ENCODE assay signal across 20 cellular contexts in genomic region chr17:3033248-3033640, GRCh38. TPM values are rescaled to one million over a fixed set of nuclear protein-coding genes. Genes with fewer than 3 reads are reported as not detected.
DNase-seq lines count a peak whose midpoint lies in the region; ATAC-seq and TF ChIP-seq lines count a peak whose summit lies in the region.
"Had no signal": no experiment of that assay in that cellular context is flagged by ENCODE, and none has a peak within 500 bp of the region (broad histone marks: within the 10 kb centered on the region; RNA-seq: fewer than 3 reads in every experiment).

No MANE protein-coding gene starts in this region.

- H3K9me3 ChIP-seq in lower lobe of right lung = no peaks in the 10 kb centered on the region
- no peaks in the 10 kb centered on the region for H3K9me3 ChIP-seq in OCI-LY7 (ENCODE audit: low read length)
- H3K9me3 ChIP-seq: BLaER1 treated with 17β-estradiol and CSF1 and Interleukin-3, amounts not matched to agents 10 nM and 100 nM had no signal

- H3K36me3 ChIP-seq in lower lobe of right lung (peaks cover 7% of the 10 kb centered on the region), OCI-LY7 (ENCODE audit: insufficient read depth, low read length) (peaks cover 17% of the 10 kb centered on the region; the same call in 1 of the 2 replicates)

- no peaks in the 10 kb centered on the region for H3K27me3 Mint-ChIP-seq in natural killer cell (ENCODE audit: low read depth in 2 of 2)
- no peaks in the 10 kb centered on the region for H3K27me3 Mint-ChIP-seq in natural killer cell treated with Interleukin-12 subunit alpha and Interleukin-12 subunit beta and Interleukin-15 and Interleukin-18, amount 100 ng/mL, for 72 hours

- H3K27ac Mint-ChIP-seq in natural killer cell = peak overlapping the region in 1 of 2 donors; percentile 68
- H3K27ac Mint-ChIP-seq in natural killer cell treated with Interleukin-12 subunit alpha and Interleukin-12 subunit beta and Interleukin-15 and Interleukin-18, amount 100 ng/mL, for 72 hours = no peak overlapping the region
- H3K27ac Mint-ChIP-seq: CD8-positive, alpha-beta T cell; HFFc6 had no signal

- CTCF ChIA-PET in OCI-LY7 (lab: Charles Lee; ENCODE audit: unreplicated experiment) = no interaction called here

- peaks cover 1 to 23% of the 10 kb centered on the region in 2 donors for H3K4me1 Mint-ChIP-seq in natural killer cell
- peaks cover 0 to 2% of the 10 kb centered on the region in 2 donors for H3K4me1 Mint-ChIP-seq in natural killer cell treated with Interleukin-12 subunit alpha and Interleukin-12 subunit beta and Interleukin-15 and Interleukin-18, amount 100 ng/mL, for 72 hours (ENCODE audit: low read depth in 2 of 2)

- ATAC-seq in natural killer cell = no peak
- ATAC-seq in natural killer cell treated with Interleukin-12 subunit alpha and Interleukin-12 subunit beta and Interleukin-15 and Interleukin-18, amount 100 ng/mL, for 72 hours = no peak
- ATAC-seq in lower lobe of right lung = no peak
- ATAC-seq: CD8-positive, alpha-beta T cell; HepG2 had no signal

- H3K4me1 ChIP-seq in lower lobe of right lung = no peaks in the 10 kb centered on the region
- no peaks in the 10 kb centered on the region for H3K4me1 ChIP-seq in OCI-LY7 (ENCODE audit: insufficient read depth, low read length, poor library complexity, severe bottlenecking)

- H3K9me3 Mint-ChIP-seq in natural killer cell = no peaks in the 10 kb centered on the region
- H3K9me3 Mint-ChIP-seq in natural killer cell treated with Interleukin-12 subunit alpha and Interleukin-12 subunit beta and Interleukin-15 and Interleukin-18, amount 100 ng/mL, for 72 hours = no peaks in the 10 kb centered on the region
- H3K9me3 Mint-ChIP-seq: CD8-positive, alpha-beta T cell had no signal

- H3K9me2 ChIP-seq in OCI-LY7 (ENCODE audit: insufficient read depth, low read length) = no peaks in the 10 kb centered on the region

- H3K4me3 ChIP-seq in lower lobe of right lung (no peak overlapping the region), OCI-LY7 (ENCODE audit: low read depth, low read length, poor library complexity, severe bottlenecking) (no peak overlapping the region)
- H3K4me3 ChIP-seq: BLaER1 treated with 17β-estradiol and CSF1 and Interleukin-3, amounts not matched to agents 10 nM and 100 nM had no signal

- peaks cover 7% of the 10 kb centered on the region for H3K36me3 Mint-ChIP-seq in natural killer cell
- H3K36me3 Mint-ChIP-seq in natural killer cell treated with Interleukin-12 subunit alpha and Interleukin-12 subunit beta and Interleukin-15 and Interleukin-18, amount 100 ng/mL, for 72 hours = no peaks in the 10 kb centered on the region

- intact Hi-C loops in natural killer cell (cut with micrococcal nuclease) (no loop called here), lower lobe of right lung (cut with DNase I) (no loop called here), OCI-LY7 (cut with micrococcal nuclease; ENCODE audit: unreplicated experiment) (no loop called here)

- POLR2A ChIA-PET in OCI-LY7 (lab: Charles Lee) = no interaction called here

- DNase-seq in natural killer cell (no peak), ecto neural progenitor cell (ENCODE audit: low spot score) (peak; percentile 43), lower lobe of right lung (peak; percentile 39), OCI-LY7 (ENCODE audit: low spot score) (no peak), GM20000 (ENCODE audit: low spot score) (no peak), glomerular visceral epithelial cell (ENCODE audit: extremely low spot score) (no peak)
- DNase-seq in natural killer cell treated with Interleukin-12 subunit alpha and Interleukin-12 subunit beta and Interleukin-15 and Interleukin-18, amount 100 ng/mL, for 72 hours (ENCODE audit: low spot score) = no peak
- DNase-seq: HFFc6, KBM-7, NCI-H1105 treated with DMSO at 0.1 percent for 48 hours, NCI-H1694, NCI-H2081 treated with DMSO at 0.1 percent for 48 hours, OCI-M1, SHP77 treated with DMSO at 0.1 percent for 48 hours had no signal

- no peaks in the 10 kb centered on the region for H3K27me3 ChIP-seq in lower lobe of right lung (ENCODE audit: low read depth)
- H3K27me3 ChIP-seq: BLaER1 treated with 17β-estradiol and CSF1 and Interleukin-3, amounts not matched to agents 10 nM and 100 nM had no signal

- H2AFZ ChIP-seq in OCI-LY7 (ENCODE audit: low read length) = no peak overlapping the region

- no peak overlapping the region for H3K4me2 ChIP-seq in OCI-LY7 (ENCODE audit: low read length)

- no peaks in the 10 kb centered on the region for H3K79me2 ChIP-seq in OCI-LY7 (ENCODE audit: insufficient read depth, low read depth, low read length)

- peak overlapping the region; percentile 21 for H3K4me3 Mint-ChIP-seq in natural killer cell
- H3K4me3 Mint-ChIP-seq in natural killer cell treated with Interleukin-12 subunit alpha and Interleukin-12 subunit beta and Interleukin-15 and Interleukin-18, amount 100 ng/mL, for 72 hours = no peak overlapping the region
- H3K4me3 Mint-ChIP-seq: CD8-positive, alpha-beta T cell; HFFc6 had no signal

- no peak for TF ChIP-seq CTCF in natural killer cell (IDR thresholded peaks at IDR 0.05)
- TF ChIP-seq CTCF in lower lobe of right lung (IDR thresholded peaks at IDR 0.05) = no peak
- no peak for TF ChIP-seq CTCF in OCI-LY7 (conservative IDR thresholded peaks at IDR 0.05; ENCODE audit: low read length)
- no peak for TF ChIP-seq CTCF in GM20000 (IDR thresholded peaks at IDR 0.05; ENCODE audit: extremely low read depth, missing control alignments)

- H4K20me1 ChIP-seq in OCI-LY7 (ENCODE audit: insufficient read depth, low read length) = no peaks in the 10 kb centered on the region

- no TSS peak for BruUV-seq in OCI-LY7 (replicated peaks; lab: Mats Ljungman, UMichigan)

- H3K27ac ChIP-seq in lower lobe of right lung (no peak overlapping the region), OCI-LY7 (ENCODE audit: low read depth, low read length, poor library complexity, severe bottlenecking) (no peak overlapping the region)

RNA-seq across cellular contexts. Expression of gene OR1D5, which starts 30.2 kb away (rescaled TPM):
- total RNA-seq in natural killer cell (not detected), lower lobe of right lung (not detected), OCI-LY7 (2022) (not detected in 2 replicates)
- not detected for total RNA-seq in natural killer cell treated with Interleukin-12 subunit alpha and Interleukin-12 subunit beta and Interleukin-15 and Interleukin-18, amount 100 ng/mL, for 72 hours
- total RNA-seq in OCI-LY7 (2014; rRNA removed; shearing (Covaris generic)) = not detected in 2 replicates
- total RNA-seq: CD8-positive, alpha-beta T cell; H4; HepG2; HFFc6; NCI-H460; RPMI7951 had no signal

Comparison
In these comparisons a context has a peak if more than half of its experiments do, and no peak if none do; other contexts are left out.
1. DNase-seq: peak in ecto neural progenitor cell (single experiment) and lower lobe of right lung (single experiment); none in natural killer cell (single experiment), natural killer cell treated with Interleukin-12 subunit alpha and Interleukin-12 subunit beta and Interleukin-15 and Interleukin-18, amount 100 ng/mL, for 72 hours (single experiment), OCI-LY7 (single experiment), GM20000 (single experiment) and glomerular visceral epithelial cell (single experiment).